24 cellular contexts compared by ENCODE assay signal in genomic region chr20:11745160-11745559, GRCh38.
"Had no signal": no experiment of that assay in that cellular context is flagged by ENCODE, and none has a peak within 500 bp of the region (broad histone marks: within the 10 kb centered on the region; RNA-seq: fewer than 3 reads in every experiment).

No MANE protein-coding gene starts in this region.

- H3K4me3 ChIP-seq: colonic mucosa, coronary artery, dorsolateral prefrontal cortex, esophagus muscularis mucosa, esophagus squamous epithelium, gastrocnemius medialis, gastroesophageal sphincter, heart left ventricle, heart right ventricle had no signal

- H3K27me3 ChIP-seq: colonic mucosa, dorsolateral prefrontal cortex, esophagus muscularis mucosa, esophagus squamous epithelium, foreskin keratinocyte, gastrocnemius medialis, gastroesophageal sphincter, heart left ventricle, heart right ventricle had no signal

- H3K36me3 ChIP-seq: colonic mucosa, esophagus muscularis mucosa, esophagus squamous epithelium, gastrocnemius medialis, gastroesophageal sphincter, heart left ventricle, heart right ventricle had no signal

- DNase-seq: colonic mucosa; cortex of kidney; dermis blood vessel endothelial cell; dorsolateral prefrontal cortex; effector CD4-positive, alpha-beta T cell; effector CD8-positive, alpha-beta T cell; effector memory CD4-positive, alpha-beta T cell; effector memory CD8-positive, alpha-beta T cell; endodermal cell; erythroblast; esophagus squamous epithelium; foreskin fibroblast; foreskin keratinocyte; foreskin melanocyte; gastrocnemius medialis; glutamatergic neuron; head of caudate nucleus; heart left ventricle; heart right ventricle had no signal

- ATAC-seq: effector memory CD8-positive, alpha-beta T cell; esophagus mucosa; foreskin keratinocyte; gastrocnemius medialis; gastroesophageal sphincter; heart left ventricle; heart right ventricle had no signal

- H3K27ac ChIP-seq: colonic mucosa, coronary artery, epithelial cell of prostate, esophagus muscularis mucosa, esophagus squamous epithelium, foreskin keratinocyte, gastrocnemius medialis, gastroesophageal sphincter, heart left ventricle, heart right ventricle had no signal

- H3K9me3 ChIP-seq: colonic mucosa, esophagus muscularis mucosa, esophagus squamous epithelium, gastrocnemius medialis, gastroesophageal sphincter, heart left ventricle, heart right ventricle had no signal
